ENCODE assay signal across 1 cellular context in the genomic region with DNA sequence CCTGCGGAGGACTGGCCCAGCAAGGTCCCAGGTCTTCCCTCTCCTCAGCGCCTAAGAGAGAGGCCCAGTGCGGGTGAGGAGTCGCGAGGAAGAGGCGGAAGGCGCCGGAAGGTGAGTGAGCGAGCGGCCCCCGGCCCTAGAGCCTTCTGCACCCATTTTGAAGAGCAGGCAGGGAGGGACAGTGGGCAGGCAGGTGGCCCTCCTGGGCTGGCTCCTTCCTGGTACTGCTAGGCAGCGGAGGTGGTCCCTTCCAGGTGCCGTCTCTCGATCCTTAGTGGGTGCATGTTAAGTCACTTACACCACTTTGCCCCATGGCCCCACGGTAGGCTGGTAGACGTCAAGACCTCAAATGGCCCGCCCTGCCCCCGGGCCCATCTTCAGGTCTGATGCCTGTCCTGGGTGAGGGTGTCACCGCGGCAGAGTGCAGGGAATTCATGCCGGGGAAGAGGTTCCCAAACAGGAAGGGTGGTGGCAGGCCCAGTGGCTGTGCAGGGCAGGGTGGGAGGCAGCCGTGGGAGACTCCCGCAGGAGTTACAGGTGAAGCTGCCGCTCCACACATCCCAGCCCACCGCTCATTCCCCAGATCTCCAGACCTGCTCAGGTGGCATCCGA.
TF ChIP-seq lines count a peak whose summit lies in the region.

No MANE protein-coding gene starts in this region.

TF ChIP-seq in GM23338, 12 proteins besides CTCF, POLR2A, EP300 and RAD21 (continued from another document):
- TF ChIP-seq, protein P1, sequence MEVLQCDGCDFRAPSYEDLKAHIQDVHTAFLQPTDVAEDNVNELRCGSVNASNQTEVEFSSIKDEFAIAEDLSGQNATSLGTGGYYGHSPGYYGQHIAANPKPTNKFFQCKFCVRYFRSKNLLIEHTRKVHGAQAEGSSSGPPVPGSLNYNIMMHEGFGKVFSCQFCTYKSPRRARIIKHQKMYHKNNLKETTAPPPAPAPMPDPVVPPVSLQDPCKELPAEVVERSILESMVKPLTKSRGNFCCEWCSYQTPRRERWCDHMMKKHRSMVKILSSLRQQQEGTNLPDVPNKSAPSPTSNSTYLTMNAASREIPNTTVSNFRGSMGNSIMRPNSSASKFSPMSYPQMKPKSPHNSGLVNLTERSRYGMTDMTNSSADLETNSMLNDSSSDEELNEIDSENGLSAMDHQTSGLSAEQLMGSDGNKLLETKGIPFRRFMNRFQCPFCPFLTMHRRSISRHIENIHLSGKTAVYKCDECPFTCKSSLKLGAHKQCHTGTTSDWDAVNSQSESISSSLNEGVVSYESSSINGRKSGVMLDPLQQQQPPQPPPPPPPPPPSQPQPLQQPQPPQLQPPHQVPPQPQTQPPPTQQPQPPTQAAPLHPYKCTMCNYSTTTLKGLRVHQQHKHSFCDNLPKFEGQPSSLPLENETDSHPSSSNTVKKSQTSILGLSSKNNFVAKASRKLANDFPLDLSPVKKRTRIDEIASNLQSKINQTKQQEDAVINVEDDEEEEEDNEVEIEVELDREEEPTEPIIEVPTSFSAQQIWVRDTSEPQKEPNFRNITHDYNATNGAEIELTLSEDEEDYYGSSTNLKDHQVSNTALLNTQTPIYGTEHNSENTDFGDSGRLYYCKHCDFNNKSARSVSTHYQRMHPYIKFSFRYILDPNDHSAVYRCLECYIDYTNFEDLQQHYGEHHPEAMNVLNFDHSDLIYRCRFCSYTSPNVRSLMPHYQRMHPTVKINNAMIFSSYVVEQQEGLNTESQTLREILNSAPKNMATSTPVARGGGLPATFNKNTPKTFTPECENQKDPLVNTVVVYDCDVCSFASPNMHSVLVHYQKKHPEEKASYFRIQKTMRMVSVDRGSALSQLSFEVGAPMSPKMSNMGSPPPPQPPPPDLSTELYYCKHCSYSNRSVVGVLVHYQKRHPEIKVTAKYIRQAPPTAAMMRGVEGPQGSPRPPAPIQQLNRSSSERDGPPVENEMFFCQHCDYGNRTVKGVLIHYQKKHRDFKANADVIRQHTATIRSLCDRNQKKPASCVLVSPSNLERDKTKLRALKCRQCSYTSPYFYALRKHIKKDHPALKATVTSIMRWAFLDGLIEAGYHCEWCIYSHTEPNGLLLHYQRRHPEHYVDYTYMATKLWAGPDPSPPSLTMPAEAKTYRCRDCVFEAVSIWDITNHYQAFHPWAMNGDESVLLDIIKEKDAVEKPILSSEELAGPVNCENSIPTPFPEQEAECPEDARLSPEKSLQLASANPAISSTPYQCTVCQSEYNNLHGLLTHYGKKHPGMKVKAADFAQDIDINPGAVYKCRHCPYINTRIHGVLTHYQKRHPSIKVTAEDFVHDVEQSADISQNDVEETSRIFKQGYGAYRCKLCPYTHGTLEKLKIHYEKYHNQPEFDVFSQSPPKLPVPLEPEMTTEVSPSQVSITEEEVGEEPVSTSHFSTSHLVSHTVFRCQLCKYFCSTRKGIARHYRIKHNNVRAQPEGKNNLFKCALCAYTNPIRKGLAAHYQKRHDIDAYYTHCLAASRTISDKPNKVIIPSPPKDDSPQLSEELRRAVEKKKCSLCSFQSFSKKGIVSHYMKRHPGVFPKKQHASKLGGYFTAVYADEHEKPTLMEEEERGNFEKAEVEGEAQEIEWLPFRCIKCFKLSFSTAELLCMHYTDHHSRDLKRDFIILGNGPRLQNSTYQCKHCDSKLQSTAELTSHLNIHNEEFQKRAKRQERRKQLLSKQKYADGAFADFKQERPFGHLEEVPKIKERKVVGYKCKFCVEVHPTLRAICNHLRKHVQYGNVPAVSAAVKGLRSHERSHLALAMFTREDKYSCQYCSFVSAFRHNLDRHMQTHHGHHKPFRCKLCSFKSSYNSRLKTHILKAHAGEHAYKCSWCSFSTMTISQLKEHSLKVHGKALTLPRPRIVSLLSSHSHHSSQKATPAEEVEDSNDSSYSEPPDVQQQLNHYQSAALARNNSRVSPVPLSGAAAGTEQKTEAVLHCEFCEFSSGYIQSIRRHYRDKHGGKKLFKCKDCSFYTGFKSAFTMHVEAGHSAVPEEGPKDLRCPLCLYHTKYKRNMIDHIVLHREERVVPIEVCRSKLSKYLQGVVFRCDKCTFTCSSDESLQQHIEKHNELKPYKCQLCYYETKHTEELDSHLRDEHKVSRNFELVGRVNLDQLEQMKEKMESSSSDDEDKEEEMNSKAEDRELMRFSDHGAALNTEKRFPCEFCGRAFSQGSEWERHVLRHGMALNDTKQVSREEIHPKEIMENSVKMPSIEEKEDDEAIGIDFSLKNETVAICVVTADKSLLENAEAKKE (CRISPR knock-in tag; IDR thresholded peaks at IDR 0.05): no peak
- TF ChIP-seq NANOG (IDR thresholded peaks at IDR 0.05; ENCODE audit: borderline replicate concordance) (no peak), POLR2AphosphoS5 (IDR thresholded peaks at IDR 0.05; ENCODE audit: low read depth) (no peak), CREB1 (CRISPR knock-in tag; IDR thresholded peaks at IDR 0.05; ENCODE audit: low read depth) (no peak), ZNF331 (CRISPR knock-in tag; IDR thresholded peaks at IDR 0.05; ENCODE audit: low read depth) (no peak)
